ENCODE assay signal across 24 cellular contexts in genomic region chr7:102099474-102099873, GRCh38.
"Had no signal": no experiment of that assay in that cellular context is flagged by ENCODE, and none has a peak within 500 bp of the region (broad histone marks: within the 10 kb centered on the region; RNA-seq: fewer than 3 reads in every experiment).

No MANE protein-coding gene starts in this region.

- H3K36me3 ChIP-seq: ovary, uterus had no signal

- H3K4me3 Mint-ChIP-seq: naive thymus-derived CD8-positive, alpha-beta T cell; nephron progenitor cell; stimulated activated memory B cell treated with anti-CD40 and anti-IgM and Interleukin-4, amounts not matched to agents 10 μg/mL and 1 μg/mL and 100 μg/mL, for 72 hours had no signal

- H3K27ac Mint-ChIP-seq: stimulated activated memory B cell treated with anti-CD40 and anti-IgM and Interleukin-4, amounts not matched to agents 10 μg/mL and 1 μg/mL and 100 μg/mL, for 72 hours had no signal

- ATAC-seq: left ventricle myocardium superior; lower lobe of right lung; naive thymus-derived CD8-positive, alpha-beta T cell; right cardiac atrium; stimulated activated memory B cell treated with anti-CD40 and anti-IgM and Interleukin-4, amounts not matched to agents 10 μg/mL and 1 μg/mL and 100 μg/mL, for 72 hours; stimulated activated naive CD8-positive, alpha-beta T cell treated with anti-CD3 and anti-CD28 coated beads, Interleukin-15, Interleukin-2, amounts not matched to agents 100 U/mL and 50 U/mL, for 24 hours; upper lobe of right lung had no signal

- H3K4me1 Mint-ChIP-seq: naive thymus-derived CD8-positive, alpha-beta T cell; stimulated activated memory B cell treated with anti-CD40 and anti-IgM and Interleukin-4, amounts not matched to agents 10 μg/mL and 1 μg/mL and 100 μg/mL, for 72 hours had no signal

- H3K4me1 ChIP-seq: lower lobe of right lung, psoas muscle, spleen, testis, tibial artery, upper lobe of right lung, uterus had no signal

- H3K27ac ChIP-seq: coronary artery, esophagus squamous epithelium, lower lobe of right lung, ovary, psoas muscle, skin epidermis, spleen, testis, tibial artery, upper lobe of right lung, uterus had no signal

- H3K27me3 ChIP-seq: esophagus squamous epithelium, ovary, spleen, testis, tibial artery, upper lobe of right lung, uterus had no signal

- H3K27me3 Mint-ChIP-seq: naive thymus-derived CD8-positive, alpha-beta T cell; stimulated activated memory B cell treated with anti-CD40 and anti-IgM and Interleukin-4, amounts not matched to agents 10 μg/mL and 1 μg/mL and 100 μg/mL, for 72 hours had no signal

- H3K9me3 ChIP-seq: esophagus squamous epithelium, lower lobe of right lung, ovary, psoas muscle, spleen, testis, tibial artery, upper lobe of right lung, uterus had no signal

- H3K4me3 ChIP-seq: coronary artery, esophagus squamous epithelium, lower lobe of right lung, ovary, psoas muscle, skin epidermis, spleen, testis, tibial artery, upper lobe of right lung, uterus had no signal

- DNase-seq: dermis blood vessel endothelial cell; effector memory CD4-positive, alpha-beta T cell; esophagus squamous epithelium; foreskin melanocyte; left ventricle myocardium superior; lower lobe of right lung; naive thymus-derived CD8-positive, alpha-beta T cell; nephron progenitor cell; nucleus accumbens; ovary; posterior cingulate gyrus; psoas muscle; right cardiac atrium; stimulated activated CD4-positive, alpha-beta T cell treated with anti-CD3 and anti-CD28 coated beads, Interleukin-4, amount 100 ng/mL, for 4 hours; stimulated activated naive CD8-positive, alpha-beta T cell treated with anti-CD3 and anti-CD28 coated beads, Interleukin-15, Interleukin-2, amounts not matched to agents 100 U/mL and 50 U/mL, for 24 hours; substantia nigra; testis; upper lobe of right lung; uterus had no signal

- H3K9me3 Mint-ChIP-seq: naive thymus-derived CD8-positive, alpha-beta T cell; nephron progenitor cell; stimulated activated memory B cell treated with anti-CD40 and anti-IgM and Interleukin-4, amounts not matched to agents 10 μg/mL and 1 μg/mL and 100 μg/mL, for 72 hours had no signal
